In genomic region chrX:118523920-118524319, GRCh38 we compare ENCODE assay signal across 16 cellular contexts. TPM values are rescaled to one million over a fixed set of nuclear protein-coding genes. Genes with fewer than 3 reads are reported as not detected.
DNase-seq lines count a peak whose midpoint lies in the region; ATAC-seq, FAIRE-seq and TF ChIP-seq lines count a peak whose summit lies in the region.
"Had no signal": no experiment of that assay in that cellular context is flagged by ENCODE, and none has a peak within 500 bp of the region (broad histone marks: within the 10 kb centered on the region; RNA-seq: fewer than 3 reads in every experiment).

No MANE protein-coding gene starts in this region.

- TF ChIP-seq RAD21 in K562 (CRISPR knock-in tag; conservative IDR thresholded peaks at IDR 0.05 in 1 of 2, IDR thresholded peaks at IDR 0.05 in 1 of 2): no peak

- peak; percentile 78 for FAIRE-seq in K562 (lab: Jason Lieb, UNC)
- FAIRE-seq: endothelial cell of umbilical vein, TTC549 had no signal

- TF ChIP-seq EP300 in K562 (IDR thresholded peaks at IDR 0.05; ENCODE audit: low read length): no peak

- CTCF ChIA-PET in K562 (lab: Yijun Ruan, JAX; ENCODE audit: low intra/inter-chr PET ratio): no interaction called here
- CTCF ChIA-PET in RWPE1 (lab: Yijun Ruan, JAX): no interaction called here

- H3K79me2 ChIP-seq in K562 (ENCODE audit: control insufficient read depth, insufficient read depth, low read length): peaks cover 90% of the 10 kb centered on the region
- peaks cover 76% of the 10 kb centered on the region for H3K79me2 ChIP-seq in Karpas-422 (ENCODE audit: low read length)
- H3K79me2 ChIP-seq: hepatocyte had no signal

- TF ChIP-seq POLR2A in K562 (conservative IDR thresholded peaks at IDR 0.05): no peak

- H3K4me1 ChIP-seq in K562 (replicated peaks in 1 of 2; ENCODE audit: control insufficient read depth in 2 of 2, insufficient read depth in 2 of 2, low read length in 2 of 2) (peaks cover 11 to 74% of the 10 kb centered on the region in 2 experiments), Karpas-422 (ENCODE audit: low read length) (peaks cover 42% of the 10 kb centered on the region)

- H3K9me3 ChIP-seq in K562 (replicated peaks; ENCODE audit: control insufficient read depth, insufficient read depth, low read depth, low read length) (no peaks in the 10 kb centered on the region), Karpas-422 (ENCODE audit: low read length) (no peaks in the 10 kb centered on the region)
- H3K9me3 ChIP-seq: upper lobe of left lung had no signal

- H3K9me2 ChIP-seq in Karpas-422 (replicated peaks; ENCODE audit: insufficient read depth, low read length): no peaks in the 10 kb centered on the region

- peak; percentile 57 for ATAC-seq in K562
- ATAC-seq: PC-3 had no signal

- H3K9ac ChIP-seq in K562 (ENCODE audit: insufficient read depth in 1 of 2, low read depth in 2 of 2, low read length in 2 of 2) (peak overlapping the region in 1 of 2 experiments; percentile 44; a peak in 2 of 4 replicates), Karpas-422 (ENCODE audit: low read length) (no peak overlapping the region)

- WGBS in K562 (ENCODE audit: insufficient coverage, low coverage, missing lambda C conversion rate): 15% methylated on average over 3 of the region's 4 CpGs

- in situ Hi-C loops in K562 (cut with MboI): no loop called here

- BruUV-seq in K562 (replicated peaks; lab: Mats Ljungman, UMichigan): no TSS peak

- peak overlapping the region; percentile 57 for H3K27ac ChIP-seq in K562 (ENCODE audit: extremely low read depth, low read depth, low read length)
- no peak overlapping the region for H3K27ac ChIP-seq in Karpas-422 (ENCODE audit: low read length)
- no peak overlapping the region for H3K27ac ChIP-seq in RWPE1
- H3K27ac ChIP-seq: hepatocyte had no signal

- H4K20me1 ChIP-seq in K562 (replicated peaks; ENCODE audit: control insufficient read depth, insufficient read depth, low read length): no peaks in the 10 kb centered on the region
- H4K20me1 ChIP-seq in Karpas-422 (ENCODE audit: insufficient read depth, low read depth, low read length): no peaks in the 10 kb centered on the region

- H3K9me1 ChIP-seq in K562 (ENCODE audit: control insufficient read depth, insufficient read depth, low read length): no peaks in the 10 kb centered on the region

- TF ChIP-seq CTCF in K562 (IDR thresholded peaks at IDR 0.05 in 2 of 3, conservative IDR thresholded peaks at IDR 0.05 in 1 of 3; ENCODE audit: insufficient read depth in 2 of 3, low read depth in 1 of 3, low read length in 3 of 3) (no peak), RWPE1 (conservative IDR thresholded peaks at IDR 0.05; ENCODE audit: low read depth) (no peak)

- peak; percentile 16 for DNase-seq in activated T-cell treated with anti-CD3 and anti-CD28 coated beads for 1 hour (ENCODE audit: low read depth)
- no peak for DNase-seq in activated T-cell treated with anti-CD3 and anti-CD28 coated beads for 4 hours
- peak; percentile 6 to 14 for DNase-seq in activated CD4-positive, alpha-beta T cell treated with anti-CD3 and anti-CD28 coated beads, Interleukin-2, amount 50 U/mL, for 4 hours
- peak in 1 of 4 experiments; percentile 51 for DNase-seq in K562 (ENCODE audit: extremely low read depth in 1 of 4, low spot score in 3 of 4)
- peak; percentile 5 for DNase-seq in stimulated activated naive CD4-positive, alpha-beta T cell treated with Interleukin-2 at 50 U/mL for 16 hours (lab: John Stamatoyannopoulos, UW)
- no peak for DNase-seq in Karpas-422
- DNase-seq in NOMO-1 treated with DMSO at 0.1 percent for 48 hours (lab: John Stamatoyannopoulos, UW; ENCODE audit: unreplicated experiment): no peak
- DNase-seq in RWPE1 (ENCODE audit: low spot score): no peak
- DNase-seq: DND-41, NCI-H2227 treated with DMSO at 0.1 percent for 48 hours, PC-3, posterior cingulate gyrus, upper lobe of left lung had no signal

- H3K4me3 ChIP-seq in K562 (no peak overlapping the region), Karpas-422 (ENCODE audit: low read length) (no peak overlapping the region)
- H3K4me3 ChIP-seq: hepatocyte, upper lobe of left lung had no signal

- H2AFZ ChIP-seq in K562 (ENCODE audit: low read depth, low read length): peak overlapping the region; percentile 4; the same call in 1 of the 2 replicates
- H2AFZ ChIP-seq in Karpas-422 (ENCODE audit: low read length): no peak overlapping the region
- H2AFZ ChIP-seq: hepatocyte had no signal

- H3K36me3 ChIP-seq in K562 (ENCODE audit: control insufficient read depth, insufficient read depth, low read length) (peaks cover 5% of the 10 kb centered on the region; the same call in 1 of the 3 replicates), Karpas-422 (ENCODE audit: insufficient read depth, low read length) (no peaks in the 10 kb centered on the region)
- H3K36me3 ChIP-seq: upper lobe of left lung had no signal

- intact Hi-C loops in K562 (cut with micrococcal nuclease): loop anchor here (2.0 kb wide), 1 partner anchor 29 kb away; the partner anchor contains the start of gene DOCK11

- POLR2A ChIA-PET in K562 (lab: Yijun Ruan, JAX) (interaction anchor here (0.6 kb wide), 1 partner anchor 177 kb away, joined by 3 read pairs; no protein-coding TSS in a partner anchor), RWPE1 (lab: Yijun Ruan, JAX; ENCODE audit: low non-redundant PET) (no interaction called here)

- H3K27me3 ChIP-seq in K562 (ENCODE audit: control insufficient read depth in 2 of 2, insufficient read depth in 2 of 2, low read length in 2 of 2) (no peaks in the 10 kb centered on the region), Karpas-422 (ENCODE audit: low read length) (no peaks in the 10 kb centered on the region)
- H3K27me3 ChIP-seq: hepatocyte, upper lobe of left lung had no signal

- H3K4me2 ChIP-seq in K562 (ENCODE audit: insufficient read depth, low read length): peak overlapping the region; percentile 56
- no peak overlapping the region for H3K4me2 ChIP-seq in Karpas-422 (ENCODE audit: low read depth, low read length, poor library complexity, severe bottlenecking)
- H3K4me2 ChIP-seq: hepatocyte had no signal

TF ChIP-seq in K562, 482 proteins besides CTCF, POLR2A, EP300 and RAD21:
- TF ChIP-seq RBM17 (IDR thresholded peaks at IDR 0.05; ENCODE audit: borderline replicate concordance, low read depth, low read length) (no peak), KAT7 (CRISPR knock-in tag; IDR thresholded peaks at IDR 0.05; ENCODE audit: borderline replicate concordance) (no peak), XRCC3 (IDR thresholded peaks at IDR 0.05) (no peak), FOXP4 (CRISPR knock-in tag; IDR thresholded peaks at IDR 0.05; ENCODE audit: borderline replicate concordance) (no peak), MECOM (CRISPR knock-in tag; IDR thresholded peaks at IDR 0.05) (no peak)

RNA-seq across cellular contexts. Expression of gene DOCK11, which starts 28.3 kb away (rescaled TPM):
- 20.0 and 87.2 TPM in 2 replicates for total RNA-seq in K562 (2011; cell fraction: chromatin; rRNA removed; ENCODE audit: low replicate concordance)
- total RNA-seq in K562 (2011; cell fraction: nucleolus; rRNA removed): 9.2 and 16.3 TPM in 2 replicates
- total RNA-seq in K562 (2011; cell fraction: nucleoplasm; rRNA removed): 24.5 and 31.0 TPM in 2 replicates
- total RNA-seq in K562 (2014; rRNA removed): 49.4 and 52.5 TPM in 2 replicates
- total RNA-seq in K562 (2014; rRNA removed; fragmentation: Illumina TruSeq; extraction: Trizol): 74.8 and 86.1 TPM in 2 replicates
- total RNA-seq in K562 (2015; rRNA removed; fragmentation: Illumina TruSeq; extraction: Trizol): 67.4 and 77.8 TPM in 2 replicates
- total RNA-seq in K562 (2021): 56.8 and 58.5 TPM in 2 replicates
- polyA plus RNA-seq in K562 (2011; rRNA removed): 38.4 and 50.9 TPM in 2 replicates
- polyA plus RNA-seq in K562 (2011; cell fraction: cytosol; rRNA removed): 8.6 and 17.2 TPM in 2 replicates
- 18.1 and 40.4 TPM in 2 replicates for polyA plus RNA-seq in K562 (2011; cell fraction: nucleus; rRNA removed)
- 58.3 and 63.2 TPM in 2 replicates for polyA plus RNA-seq in K562 (2012)
- 47.5 and 55.3 TPM in 2 replicates for polyA plus RNA-seq in K562 (2014; fragmentation: Illumina TruSeq; extraction: Trizol)
- 10 to 100 TPM; 42.2 to 46.4 TPM for polyA plus RNA-seq in K562 (2014; fragmentation: Nextera tagmentation; extraction: Ambion mirVana)
- 41.8 and 42.5 TPM in 2 replicates for polyA plus RNA-seq in K562 (2014; rRNA removed)
- polyA minus RNA-seq in K562 (2011; rRNA and poly(A)+ RNA removed): 101 and 110 TPM in 2 replicates
- polyA minus RNA-seq in K562 (2011; cell fraction: cytosol; rRNA and poly(A)+ RNA removed): 25.4 and 37.8 TPM in 2 replicates
- polyA minus RNA-seq in K562 (2011; cell fraction: nucleus; rRNA and poly(A)+ RNA removed): 16.6 and 34.4 TPM in 2 replicates
- total RNA-seq in Karpas-422 (2014; rRNA removed; shearing (Covaris generic); ENCODE audit: low replicate concordance): 39.3 and 70.5 TPM in 2 replicates

Comparison
In these comparisons a context has a peak if more than half of its experiments do, and no peak if none do; other contexts are left out.
1. DNase-seq: peak in activated T-cell treated with anti-CD3 and anti-CD28 coated beads for 1 hour (single experiment), activated CD4-positive, alpha-beta T cell treated with anti-CD3 and anti-CD28 coated beads, Interleukin-2, amount 50 U/mL, for 4 hours (2 of 2) and stimulated activated naive CD4-positive, alpha-beta T cell treated with Interleukin-2 at 50 U/mL for 16 hours (single experiment); none in activated T-cell treated with anti-CD3 and anti-CD28 coated beads for 4 hours (single experiment), Karpas-422 (single experiment), NOMO-1 treated with DMSO at 0.1 percent for 48 hours (single experiment) and RWPE1 (single experiment).